ENCODE assay signal across 16 cellular contexts in the genomic region with DNA sequence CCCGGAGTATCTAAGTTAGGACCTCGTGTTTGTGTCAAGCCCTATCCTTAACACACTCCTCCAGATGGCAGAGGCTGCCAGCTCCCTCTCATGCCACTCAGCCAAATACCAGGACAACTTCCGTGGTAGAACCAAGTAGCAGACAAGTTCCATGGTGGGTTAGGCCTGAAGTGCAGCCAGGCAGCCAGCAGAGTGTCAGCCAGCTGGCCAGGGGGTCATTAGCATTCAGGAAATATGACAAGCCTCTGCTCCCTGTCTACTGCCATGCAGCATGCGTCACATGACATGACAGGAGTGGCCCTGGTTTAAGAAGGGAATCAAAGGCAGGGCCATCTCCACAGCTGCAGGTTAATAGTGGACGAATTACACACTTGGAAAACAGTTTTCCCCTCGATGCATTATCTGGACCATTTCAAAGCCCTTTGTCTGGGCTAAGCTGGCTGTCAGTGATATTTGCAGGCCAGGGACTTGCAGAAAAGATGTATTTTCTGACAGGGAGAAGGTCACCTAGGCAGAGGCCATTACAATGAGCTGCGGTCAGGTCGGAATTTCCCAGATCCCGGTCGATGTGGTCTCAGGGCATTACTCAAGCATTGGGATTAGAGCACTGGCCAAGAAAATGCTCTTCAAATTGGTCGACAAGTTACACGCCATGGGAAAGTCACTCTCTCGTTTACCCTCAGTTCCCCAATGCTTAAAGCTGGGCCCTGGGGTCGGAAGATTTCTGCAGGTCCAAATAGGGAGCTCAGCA.
A peak's percentile ranks its signal among the peaks of the same experiment; 100 is the strongest.
DNase-seq lines count a peak whose midpoint lies in the region; TF ChIP-seq lines count a peak whose summit lies in the region.
"Had no signal": no experiment of that assay in that cellular context is flagged by ENCODE, and none has a peak within 500 bp of the region (broad histone marks: within the 10 kb centered on the region; RNA-seq: fewer than 3 reads in every experiment).

No MANE protein-coding gene starts in this region.

- H3K9ac ChIP-seq in mesenchymal stem cell (ENCODE audit: low read length) = no peak overlapping the region
- H3K9ac ChIP-seq: neural progenitor cell had no signal

- no peak for TF ChIP-seq CTCF in HEK293 (tag by site-specific recombination; IDR thresholded peaks at IDR 0.05)

- CTCF ChIA-PET in HEK293 (lab: Yijun Ruan, JAX) = no interaction called here

- H2AK5ac ChIP-seq in mesenchymal stem cell (ENCODE audit: low read length, severe bottlenecking) = peak overlapping the region; percentile 74

- H4K8ac ChIP-seq in mesenchymal stem cell (ENCODE audit: low read length) = peak overlapping the region; percentile 8

- WGBS in mesenchymal stem cell = 71% methylated on average over 14 of the region's 14 CpGs

- no peak overlapping the region for H2BK5ac ChIP-seq in mesenchymal stem cell (ENCODE audit: low read depth, low read length, poor library complexity, severe bottlenecking)

- POLR2A ChIA-PET in HEK293 (lab: Yijun Ruan, JAX) = no interaction called here

- no peaks in the 10 kb centered on the region for H3K9me3 ChIP-seq in HEK293 (ENCODE audit: control insufficient read depth, insufficient read depth, low read depth, low read length)
- H3K9me3 ChIP-seq in mesenchymal stem cell (ENCODE audit: control insufficient read depth, low read length) = no peaks in the 10 kb centered on the region
- H3K9me3 ChIP-seq in MG63 = no peaks in the 10 kb centered on the region
- H3K9me3 ChIP-seq: ascending aorta, HAP-1 had no signal

- H3K18ac ChIP-seq in mesenchymal stem cell (ENCODE audit: low read depth in 1 of 2, low read length in 2 of 2) = no peak overlapping the region

- H3K79me1 ChIP-seq in mesenchymal stem cell (replicated peaks; ENCODE audit: low read length, poor library complexity, severe bottlenecking) = no peaks in the 10 kb centered on the region

- in situ Hi-C loops in Caki2 (cut with HindIII; ENCODE audit: low pct_unique_long_range_greater_than_20kb, low sequenced_read_pairs) = no loop called here

- H3K27ac ChIP-seq in HEK293 (ENCODE audit: extremely low read depth, low read depth, low read length) = no peak overlapping the region
- H3K27ac ChIP-seq in mesenchymal stem cell (ENCODE audit: low read length, poor library complexity, severe bottlenecking) = no peak overlapping the region
- H3K27ac ChIP-seq: ascending aorta, foreskin keratinocyte, neural progenitor cell had no signal

- H3K4me1 ChIP-seq in HEK293 (ENCODE audit: control insufficient read depth, insufficient read depth, low read length) (no peaks in the 10 kb centered on the region), mesenchymal stem cell (ENCODE audit: control insufficient read depth, insufficient read depth, low read depth, low read length) (peaks cover 19% of the 10 kb centered on the region)
- H3K4me1 ChIP-seq: ascending aorta, foreskin keratinocyte, HAP-1 had no signal

- H4K91ac ChIP-seq in mesenchymal stem cell (ENCODE audit: low read length) = peak overlapping the region; percentile 39

- no peak overlapping the region for H2BK120ac ChIP-seq in mesenchymal stem cell (ENCODE audit: low read depth, low read length)

- no peak overlapping the region for H3K4ac ChIP-seq in mesenchymal stem cell (ENCODE audit: low read depth in 1 of 2, low read length in 2 of 2)

- H3K36me3 ChIP-seq in HEK293 (ENCODE audit: control insufficient read depth in 2 of 2, insufficient read depth in 1 of 2, low read length in 2 of 2) (no peaks in the 10 kb centered on the region), mesenchymal stem cell (ENCODE audit: control insufficient read depth in 1 of 2, insufficient read depth in 2 of 2, low read depth in 1 of 2, low read length in 2 of 2) (no peaks in the 10 kb centered on the region), MG63 (no peaks in the 10 kb centered on the region)
- H3K36me3 ChIP-seq: ascending aorta, HAP-1, neural progenitor cell had no signal

- no peak overlapping the region for H2AFZ ChIP-seq in mesenchymal stem cell (ENCODE audit: low read depth, low read length)
- H2AFZ ChIP-seq: neural progenitor cell had no signal

- DNase-seq in Caki2 (ENCODE audit: low read depth) = peak; percentile 27
- DNase-seq in SW480 (ENCODE audit: low spot score) = peak; percentile 15
- DNase-seq in mesenchymal stem cell = peak; percentile 50
- no peak for DNase-seq in stimulated activated CD4-positive, alpha-beta T cell treated with anti-CD3 and anti-CD28 coated beads, Interleukin-4, amount 100 ng/mL, for 1 hour
- no peak for DNase-seq in NCI-H1694 treated with DMSO at 0.1 percent for 48 hours (lab: John Stamatoyannopoulos, UW)
- DNase-seq in hepatic stellate cell (ENCODE audit: low spot score) = no peak
- no peak for DNase-seq in MG63
- DNase-seq: effector CD4-positive, alpha-beta T cell; foreskin keratinocyte; GF-D8; NCI-H1048; small intestine had no signal

- H3K4me3 ChIP-seq in HEK293 (ENCODE audit: low read depth, low read length) (no peak overlapping the region), mesenchymal stem cell (ENCODE audit: insufficient read depth in 1 of 2, low read depth in 1 of 2, low read length in 2 of 2) (no peak overlapping the region), MG63 (no peak overlapping the region)
- H3K4me3 ChIP-seq: ascending aorta, HAP-1 had no signal

- no peak overlapping the region for H3K23ac ChIP-seq in mesenchymal stem cell (ENCODE audit: low read length in 2 of 2)

- no peak overlapping the region for H3K4me2 ChIP-seq in mesenchymal stem cell (ENCODE audit: low read length, poor library complexity, severe bottlenecking)

- H3K27me3 ChIP-seq in mesenchymal stem cell (ENCODE audit: control insufficient read depth in 1 of 2, insufficient read depth in 1 of 2, low read length in 2 of 2) (peaks cover 0 to 25% of the 10 kb centered on the region in 2 experiments), MG63 (no peaks in the 10 kb centered on the region)
- H3K27me3 ChIP-seq: ascending aorta, foreskin keratinocyte had no signal

- no peak overlapping the region for H2BK12ac ChIP-seq in mesenchymal stem cell (ENCODE audit: low read length in 2 of 2)

- no peak overlapping the region for H2BK15ac ChIP-seq in mesenchymal stem cell (ENCODE audit: low read depth, poor library complexity, severe bottlenecking)

- H3K14ac ChIP-seq in mesenchymal stem cell (ENCODE audit: low read length in 2 of 2) = no peak overlapping the region

TF ChIP-seq in HEK293, 187 proteins besides CTCF, POLR2A, EP300 and RAD21:
- no peak for TF ChIP-seq ZNF341 (tag by site-specific recombination; IDR thresholded peaks at IDR 0.05; ENCODE audit: low read depth)
- peak; percentile 20; the same call in 1 of the 2 replicates for TF ChIP-seq GLIS1 (tag by site-specific recombination; IDR thresholded peaks at IDR 0.05)

Comparison
In these comparisons a context has a peak if more than half of its experiments do, and no peak if none do; other contexts are left out.
1. DNase-seq: peak in Caki2 (single experiment), SW480 (single experiment) and mesenchymal stem cell (single experiment); none in stimulated activated CD4-positive, alpha-beta T cell treated with anti-CD3 and anti-CD28 coated beads, Interleukin-4, amount 100 ng/mL, for 1 hour (single experiment), NCI-H1694 treated with DMSO at 0.1 percent for 48 hours (single experiment), hepatic stellate cell (single experiment) and MG63 (single experiment).